In the genomic region with DNA sequence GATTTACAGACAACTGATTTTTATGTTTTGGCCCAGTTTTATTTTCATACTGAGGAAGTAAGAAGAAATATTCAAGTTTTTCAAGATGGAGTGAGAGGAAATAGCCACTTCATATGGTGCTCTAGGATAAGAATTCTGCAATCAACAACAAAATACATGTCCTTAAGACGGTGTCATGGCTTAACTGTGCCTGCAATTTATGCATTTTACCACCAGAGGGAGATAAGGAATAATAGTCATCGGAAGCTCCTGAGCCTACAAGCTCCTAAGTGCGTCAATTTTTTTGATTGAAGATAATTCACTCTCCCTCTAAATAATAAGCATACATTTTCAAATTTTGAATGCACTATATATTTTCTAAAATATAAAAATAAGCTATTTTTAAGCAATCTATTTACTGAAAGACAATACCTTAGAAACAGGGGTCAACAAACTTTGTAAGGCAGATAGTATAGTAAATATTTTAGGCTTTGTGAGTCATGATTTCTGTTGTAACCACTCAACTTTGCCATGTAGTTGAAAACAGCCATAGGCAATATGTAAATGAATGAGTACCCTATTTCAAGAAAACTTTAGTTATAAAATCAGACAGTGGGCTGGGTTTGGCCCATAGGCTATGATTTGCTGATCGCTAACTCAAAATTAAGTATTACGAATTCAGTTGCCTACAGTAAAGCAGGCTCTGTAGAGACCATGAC, we compare ENCODE assay signal across 9 cellular contexts.
DNase-seq lines count a peak whose midpoint lies in the region; ATAC-seq, FAIRE-seq and TF ChIP-seq lines count a peak whose summit lies in the region.
"Had no signal": no experiment of that assay in that cellular context is flagged by ENCODE, and none has a peak within 500 bp of the region (broad histone marks: within the 10 kb centered on the region; RNA-seq: fewer than 3 reads in every experiment).

No MANE protein-coding gene starts in this region.

- peak overlapping the region; percentile 99 for H2BK20ac ChIP-seq in H1 (ENCODE audit: low read length)

- no peaks in the 10 kb centered on the region for H3K79me2 ChIP-seq in H1 (ENCODE audit: control insufficient read depth in 1 of 2, insufficient read depth in 2 of 2, low read length in 2 of 2)

- DNase-seq in GM12891 (ENCODE audit: insufficient read length, low spot score), result no peak
- peak; percentile 15 for DNase-seq in NCI-H69 (lab: John Stamatoyannopoulos, UW)
- DNase-seq in H1 (ENCODE audit: low read depth in 1 of 2, low spot score in 2 of 2), result no peak
- DNase-seq in psoas muscle, result no peak
- DNase-seq in Calu3, result no peak
- no peak for DNase-seq in stimulated activated effector memory CD8-positive, alpha-beta T cell treated with anti-CD3 and anti-CD28 coated beads, Interleukin-12 subunit alpha, Interleukin-12 subunit beta, amount 100 ng/mL, for 72 hours (ENCODE audit: low spot score in 2 of 2)
- DNase-seq: activated T-cell treated with anti-CD3 and anti-CD28 coated beads for 4 hours had no signal

- H2BK120ac ChIP-seq in H1 (replicated peaks; ENCODE audit: low read depth, low read length), result peak overlapping the region; percentile 99

- no peak overlapping the region for H4K8ac ChIP-seq in H1 (ENCODE audit: extremely low read depth, insufficient read depth, low read length)

- peak overlapping the region; percentile 97 for H3K18ac ChIP-seq in H1 (ENCODE audit: extremely low read depth, low read length)

- TF ChIP-seq RAD21 in H1 (IDR thresholded peaks at IDR 0.05 in 1 of 2, conservative IDR thresholded peaks at IDR 0.05 in 1 of 2; ENCODE audit: low read depth in 2 of 2, low read length in 2 of 2), result peak; percentile 63 to 73

- TF ChIP-seq CTCF in H1 (IDR thresholded peaks at IDR 0.05; ENCODE audit: control extremely low read depth in 1 of 3, insufficient read depth in 1 of 3, low read depth in 1 of 3, low read length in 3 of 3), result peak in 2 of 3 experiments; percentile 45 to 71; a peak in 2 of 4 replicates
- peak; percentile 34 for TF ChIP-seq CTCF in psoas muscle (IDR thresholded peaks at IDR 0.05)
- no peak for TF ChIP-seq CTCF in Calu3 (IDR thresholded peaks at IDR 0.05; ENCODE audit: unreplicated experiment)

- CTCF ChIA-PET in H1 (lab: Charles Lee; ENCODE audit: partially characterized antibody), result interaction anchor here (0.6 to 3.0 kb wide), 35 partner anchors 8 to 293 kb away, joined by 3 to 55 read pairs (median 4); partner anchors contain the start of gene MYLIP
- CTCF ChIA-PET in Calu3 (lab: Charles Lee), result interaction anchor here (0.6 to 1.4 kb wide), 3 partner anchors 14 to 289 kb away, joined by 3 to 4 read pairs (median 3); partner anchors contain the start of gene MYLIP

- H3K9me3 Mint-ChIP-seq in Calu3 (ENCODE audit: low read depth, unreplicated experiment), result no peaks in the 10 kb centered on the region
- no peaks in the 10 kb centered on the region for H3K9me3 Mint-ChIP-seq in stimulated activated effector memory CD8-positive, alpha-beta T cell treated with anti-CD3 and anti-CD28 coated beads, Interleukin-12 subunit alpha, Interleukin-12 subunit beta, amount 100 ng/mL, for 72 hours

- intact Hi-C loops in psoas muscle (cut with DNase I), result no loop called here
- intact Hi-C loops in Calu3 (cut with micrococcal nuclease; ENCODE audit: unreplicated experiment), result loop anchor here (5.0 kb wide), 1 partner anchor 239 kb away; no protein-coding TSS in a partner anchor

- no peak overlapping the region for H2AFZ ChIP-seq in H1 (ENCODE audit: low read length)

- no peaks in the 10 kb centered on the region for H3K4me1 Mint-ChIP-seq in Calu3 (ENCODE audit: low read depth, unreplicated experiment)
- no peaks in the 10 kb centered on the region for H3K4me1 Mint-ChIP-seq in stimulated activated effector memory CD8-positive, alpha-beta T cell treated with anti-CD3 and anti-CD28 coated beads, Interleukin-12 subunit alpha, Interleukin-12 subunit beta, amount 100 ng/mL, for 72 hours

- no peaks in the 10 kb centered on the region for H3K36me3 Mint-ChIP-seq in Calu3 (ENCODE audit: insufficient read depth, unreplicated experiment)
- no peaks in the 10 kb centered on the region for H3K36me3 Mint-ChIP-seq in stimulated activated effector memory CD8-positive, alpha-beta T cell treated with anti-CD3 and anti-CD28 coated beads, Interleukin-12 subunit alpha, Interleukin-12 subunit beta, amount 100 ng/mL, for 72 hours

- H3K14ac ChIP-seq in H1 (ENCODE audit: insufficient read length), result no peak overlapping the region

- 51% methylated on average over 5 of the region's 5 CpGs; no CpG with 5 or more reads in 1 of the 2 experiments for WGBS in H1 (ENCODE audit: extremely low coverage in 1 of 2, insufficient coverage in 1 of 2, insufficient read length in 1 of 2, insufficient replicate concordance in 2 of 2, low coverage in 1 of 2, low lambda C conversion rate in 2 of 2, missing lambda C conversion rate in 1 of 2), 2 experiments
- 64 to 67% (median 67%) methylated on average over 5 of the region's 5 CpGs for WGBS in psoas muscle, 3 donors

- H2BK12ac ChIP-seq in H1 (ENCODE audit: low read depth, low read length), result peak overlapping the region; percentile 75; the same call in 1 of the 2 replicates

- H3K4me1 ChIP-seq in H1 (replicated peaks in 1 of 4; ENCODE audit: control insufficient read depth in 3 of 4, insufficient read depth in 4 of 4, low read length in 3 of 4) (peaks cover 10 to 15% (median 14%) of the 10 kb centered on the region in 4 experiments; a peak in 6 of 7 replicates), psoas muscle (no peaks in the 10 kb centered on the region)

- peak overlapping the region; percentile 87 for H3K4ac ChIP-seq in H1 (replicated peaks; ENCODE audit: insufficient read length, low read depth, low read length)

- peak overlapping the region; percentile 99 for H4K5ac ChIP-seq in H1 (ENCODE audit: insufficient read length, low read depth, low read length)

- H3K56ac ChIP-seq in H1 (replicated peaks; ENCODE audit: insufficient read length, low read depth, low read length), result peak overlapping the region; percentile 83

- no peak overlapping the region for H3K23ac ChIP-seq in H1 (ENCODE audit: insufficient read length)

- H4K91ac ChIP-seq in H1 (replicated peaks; ENCODE audit: insufficient read length, low read length), result peak overlapping the region; percentile 98

- H3K4me3 Mint-ChIP-seq in Calu3 (ENCODE audit: low read depth, unreplicated experiment), result no peak overlapping the region
- H3K4me3 Mint-ChIP-seq in stimulated activated effector memory CD8-positive, alpha-beta T cell treated with anti-CD3 and anti-CD28 coated beads, Interleukin-12 subunit alpha, Interleukin-12 subunit beta, amount 100 ng/mL, for 72 hours, result no peak overlapping the region

- H2BK5ac ChIP-seq in H1 (ENCODE audit: low read depth, low read length), result peak overlapping the region; percentile 93; the same call in 1 of the 2 replicates

- H3K9ac ChIP-seq in H1 (replicated peaks in 1 of 4; ENCODE audit: extremely low read depth in 1 of 4, low read depth in 3 of 4, low read length in 3 of 4), result no peak overlapping the region

- no TSS peak for BruUV-seq in Calu3 (replicated peaks; lab: Mats Ljungman, UMichigan)

- no peaks in the 10 kb centered on the region for H4K20me1 ChIP-seq in H1 (replicated peaks in 1 of 2; ENCODE audit: control insufficient read depth in 1 of 2, insufficient read depth in 2 of 2, low read length in 2 of 2)

- no peak for TF ChIP-seq EP300 in H1 (IDR thresholded peaks at IDR 0.05; ENCODE audit: borderline replicate concordance in 1 of 2, low read depth in 2 of 2, low read length in 2 of 2)

- H3K27me3 Mint-ChIP-seq in Calu3 (ENCODE audit: unreplicated experiment), result no peaks in the 10 kb centered on the region

- TF ChIP-seq POLR2A in GM12891 (IDR thresholded peaks at IDR 0.05; ENCODE audit: low read depth, low read length), result no peak
- no peak for TF ChIP-seq POLR2A in H1 (IDR thresholded peaks at IDR 0.05; ENCODE audit: control extremely low read depth in 1 of 2, low read depth in 2 of 2, low read length in 2 of 2)

- POLR2A ChIA-PET in H1 (lab: Charles Lee; ENCODE audit: partially characterized antibody), result interaction anchor here (0.7 to 2.8 kb wide), 6 partner anchors 19 to 286 kb away, joined by 3 to 23 read pairs (median 4); partner anchors contain the start of gene MYLIP

- H3K27me3 ChIP-seq in H1 (replicated peaks in 1 of 4; ENCODE audit: control insufficient read depth in 3 of 4, extremely low read depth in 1 of 4, insufficient read depth in 3 of 4, low read length in 3 of 4) (no peaks in the 10 kb centered on the region), psoas muscle (ENCODE audit: insufficient read depth in 3 of 3, low read length in 2 of 3) (no peaks in the 10 kb centered on the region)

- H3K79me1 ChIP-seq in H1 (ENCODE audit: low read depth, low read length), result no peaks in the 10 kb centered on the region

- no peak overlapping the region for H3K27ac Mint-ChIP-seq in Calu3 (ENCODE audit: unreplicated experiment)
- no peak overlapping the region for H3K27ac Mint-ChIP-seq in stimulated activated effector memory CD8-positive, alpha-beta T cell treated with anti-CD3 and anti-CD28 coated beads, Interleukin-12 subunit alpha, Interleukin-12 subunit beta, amount 100 ng/mL, for 72 hours

- H2AK5ac ChIP-seq in H1 (ENCODE audit: low read depth, low read length), result no peak overlapping the region

- peak; percentile 52 for FAIRE-seq in GM12891 (lab: Jason Lieb, UNC)
- peak; percentile 39 for FAIRE-seq in H1 (lab: Jason Lieb, UNC)

- H3K36me3 ChIP-seq in H1 (ENCODE audit: control insufficient read depth in 2 of 4, insufficient read depth in 4 of 4, low read length in 3 of 4) (no peaks in the 10 kb centered on the region), psoas muscle (ENCODE audit: insufficient read depth in 1 of 2, low read depth in 1 of 2) (no peaks in the 10 kb centered on the region)

- ATAC-seq in psoas muscle (no peak), HG03280 (IDR thresholded peaks at IDR 0.05; ENCODE audit: unreplicated experiment) (no peak), HG02588 (IDR thresholded peaks at IDR 0.05; ENCODE audit: unreplicated experiment) (no peak)
- ATAC-seq in stimulated activated effector memory CD8-positive, alpha-beta T cell treated with anti-CD3 and anti-CD28 coated beads, Interleukin-12 subunit alpha, Interleukin-12 subunit beta, amount 100 ng/mL, for 72 hours, result no peak

- H3K4me3 ChIP-seq in H1 (ENCODE audit: extremely low read depth in 1 of 4, insufficient read depth in 2 of 4, low read depth in 3 of 4, low read length in 4 of 4) (peak overlapping the region in 1 of 4 experiments; percentile 43; a peak in 1 of 8 replicates), psoas muscle (no peak overlapping the region)

- H3K23me2 ChIP-seq in H1 (ENCODE audit: low read depth, low read length), result no peaks in the 10 kb centered on the region

- 0 out of 4 replicates have a peak, but pooled peaks cover 0 to 4% of the 10 kb centered on the region in 2 experiments for H3K9me3 ChIP-seq in H1 (ENCODE audit: insufficient read depth in 2 of 2, low read depth in 1 of 2, low read length in 1 of 2)
- peaks cover 16% of the 10 kb centered on the region for H3K9me3 ChIP-seq in psoas muscle

- H3K27ac ChIP-seq in H1 (ENCODE audit: low read depth, low read length) (peak overlapping the region; percentile 46), psoas muscle (no peak overlapping the region)

- no peak overlapping the region for H2BK15ac ChIP-seq in H1 (ENCODE audit: low read length)

- H3K4me2 ChIP-seq in H1 (ENCODE audit: insufficient read depth in 1 of 2, low read depth in 2 of 2, low read length in 2 of 2), result peak overlapping the region; percentile 34 to 39; a peak in 3 of 4 replicates

TF ChIP-seq in H1, 55 proteins besides CTCF, POLR2A, EP300 and RAD21 (continues in another document):
- TF ChIP-seq CTBP2 (IDR thresholded peaks at IDR 0.05; ENCODE audit: borderline replicate concordance, insufficient read depth, insufficient read length, low read length), result no peak
